18 cellular contexts compared by ENCODE assay signal in the genomic region with DNA sequence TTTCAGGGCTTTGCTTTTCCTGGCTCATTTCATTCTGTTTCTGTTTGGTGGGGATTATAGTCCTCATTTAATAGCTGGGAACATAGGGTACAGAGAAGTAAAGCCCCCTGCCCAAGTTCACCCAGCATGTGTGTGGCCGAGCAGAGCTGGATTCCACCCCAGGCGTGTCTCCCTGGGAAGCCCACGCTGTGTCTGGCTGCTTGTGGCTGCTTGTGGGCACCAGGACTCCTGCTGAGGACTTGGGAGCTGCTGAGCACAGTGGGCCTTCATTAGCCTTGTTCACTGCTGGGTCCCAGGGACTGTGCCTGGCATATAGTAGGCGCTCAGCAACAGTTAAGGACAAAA.
A peak's percentile ranks its signal among the peaks of the same experiment; 100 is the strongest.
DNase-seq lines count a peak whose midpoint lies in the region; ATAC-seq and TF ChIP-seq lines count a peak whose summit lies in the region.
"Had no signal": no experiment of that assay in that cellular context is flagged by ENCODE, and none has a peak within 500 bp of the region (broad histone marks: within the 10 kb centered on the region; RNA-seq: fewer than 3 reads in every experiment).

No MANE protein-coding gene starts in this region.

- H3K4me1 Mint-ChIP-seq in nephron = peaks cover 43% of the 10 kb centered on the region
- H3K4me1 Mint-ChIP-seq: B cell; CD14-positive monocyte; CD8-positive, alpha-beta memory T cell; IgD-negative memory B cell had no signal

- DNase-seq in NCI-H82 (lab: John Stamatoyannopoulos, UW) = peak; percentile 41
- no peak for DNase-seq in NCI-H82 treated with DMSO at 0.1 percent for 48 hours (lab: John Stamatoyannopoulos, UW; ENCODE audit: unreplicated experiment)
- peak; percentile 58 for DNase-seq in coronary artery (ENCODE audit: low spot score)
- DNase-seq in uterus = no peak
- DNase-seq in C1 segment of cervical spinal cord (lab: John Stamatoyannopoulos, UW) = no peak
- no peak for DNase-seq in left lung
- DNase-seq: Calu3; CD8-positive, alpha-beta memory T cell; NCI-H1048; SIG-M5 had no signal

- H3K4me3 ChIP-seq in coronary artery (no peak overlapping the region), uterus (no peak overlapping the region), left lung (no peak overlapping the region)
- H3K4me3 ChIP-seq: SK-N-MC had no signal

- H3K9me3 ChIP-seq in uterus (no peaks in the 10 kb centered on the region), left lung (peaks cover 0 to 4% of the 10 kb centered on the region in 2 donors)

- no peak for TF ChIP-seq POLR2A in uterus (IDR thresholded peaks at IDR 0.05)

- H3K36me3 ChIP-seq in uterus = no peaks in the 10 kb centered on the region
- no peaks in the 10 kb centered on the region for H3K36me3 ChIP-seq in left lung

- peak overlapping the region; percentile 74 to 75 (median 74) for H3K27ac Mint-ChIP-seq in nephron
- H3K27ac Mint-ChIP-seq: B cell, CD14-positive monocyte, IgD-negative memory B cell had no signal

- ATAC-seq in GM21526 (IDR thresholded peaks at IDR 0.05; ENCODE audit: low FRiP score, unreplicated experiment) (no peak), left lung (no peak)

- H3K27ac ChIP-seq in coronary artery = no peak overlapping the region
- H3K27ac ChIP-seq in uterus = peak overlapping the region; percentile 24 to 55
- no peak overlapping the region for H3K27ac ChIP-seq in left lung
- H3K27ac ChIP-seq: 22Rv1, KMS-11, SK-N-MC had no signal

- H3K4me1 ChIP-seq in uterus (peaks cover 0 to 4% of the 10 kb centered on the region in 2 donors), left lung (no peaks in the 10 kb centered on the region)

- TF ChIP-seq CTCF in coronary artery (IDR thresholded peaks at IDR 0.05) = no peak
- no peak for TF ChIP-seq CTCF in nephron (IDR thresholded peaks at IDR 0.05; ENCODE audit: unreplicated experiment in 3 of 3)
- TF ChIP-seq CTCF in uterus (IDR thresholded peaks at IDR 0.05) = no peak
- TF ChIP-seq CTCF in left lung (IDR thresholded peaks at IDR 0.05) = no peak

- H3K36me3 Mint-ChIP-seq in nephron (ENCODE audit: low read depth) = no peaks in the 10 kb centered on the region
- H3K36me3 Mint-ChIP-seq: CD14-positive monocyte; CD8-positive, alpha-beta memory T cell had no signal

- no peaks in the 10 kb centered on the region for H3K9me3 Mint-ChIP-seq in nephron
- H3K9me3 Mint-ChIP-seq: CD8-positive, alpha-beta memory T cell had no signal

- H3K27me3 ChIP-seq in uterus (no peaks in the 10 kb centered on the region), left lung (peaks cover 0 to 12% of the 10 kb centered on the region in 2 donors)

- intact Hi-C loops in uterus (cut with DNase I; ENCODE audit: low total_unique reads) = no loop called here
- intact Hi-C loops in left lung (cut with DNase I) = no loop called here

- no peak overlapping the region for H3K4me3 Mint-ChIP-seq in nephron
- H3K4me3 Mint-ChIP-seq: B cell; CD14-positive monocyte; CD8-positive, alpha-beta memory T cell; IgD-negative memory B cell had no signal

- peaks cover 8% of the 10 kb centered on the region for H3K27me3 Mint-ChIP-seq in nephron (ENCODE audit: low read depth)

Comparison
In these comparisons a context has a peak if more than half of its experiments do, and no peak if none do; other contexts are left out.
1. DNase-seq: peak in NCI-H82 (single experiment) and coronary artery (single experiment); none in NCI-H82 treated with DMSO at 0.1 percent for 48 hours (single experiment), uterus (0 of 2), C1 segment of cervical spinal cord (0 of 14) and left lung (0 of 2).
2. H3K27ac ChIP-seq: peak in uterus (2 of 2); none in coronary artery (0 of 2) and left lung (0 of 2).